Comparison of ENCODE assay signal across 8 cellular contexts in genomic region chr16:81567987-81568748, GRCh38.
DNase-seq lines count a peak whose midpoint lies in the region; ATAC-seq, FAIRE-seq and TF ChIP-seq lines count a peak whose summit lies in the region.

No MANE protein-coding gene starts in this region.

- no peak for TF ChIP-seq RAD21 in HepG2 (CRISPR knock-in tag; IDR thresholded peaks at IDR 0.05)

- 47% methylated on average over 13 of the region's 13 CpGs for WGBS in HepG2 (ENCODE audit: low lambda C conversion rate)
- 40 to 50% (median 47%) methylated on average over 13 of the region's 13 CpGs for WGBS in stomach, 5 donors

- no peak for FAIRE-seq in HepG2 (lab: Jason Lieb, UNC)

- H3K4me1 ChIP-seq in HepG2 (ENCODE audit: insufficient read depth, low read length) (peaks cover 66% of the 10 kb centered on the region), stomach (peaks cover 28 to 61% (median 44%) of the 10 kb centered on the region in 4 donors)

- TF ChIP-seq EP300 in HepG2 (IDR thresholded peaks at IDR 0.05; ENCODE audit: low read depth in 2 of 2, low read length in 2 of 2) (no peak; a peak in 1 of 4 replicates), HepG2 (CRISPR knock-in tag; IDR thresholded peaks at IDR 0.05; ENCODE audit: borderline replicate concordance) (no peak), stomach (IDR thresholded peaks at IDR 0.05) (no peak)

- peaks cover 5% of the 10 kb centered on the region for H3K36me3 Mint-ChIP-seq in activated naive CD8-positive, alpha-beta T cell treated with anti-CD3 and anti-CD28 coated beads, Interleukin-2, amount 50 U/mL, for 24 hours (ENCODE audit: low read depth)

- TF ChIP-seq POLR2A in HepG2 (IDR thresholded peaks at IDR 0.05; ENCODE audit: insufficient read depth in 1 of 2, low read depth in 2 of 2, low read length in 2 of 2) (no peak), stomach (IDR thresholded peaks at IDR 0.05) (no peak)

- no peak overlapping the region; a peak in 1 of 6 replicates for H3K4me3 ChIP-seq in HepG2 (replicated peaks in 1 of 3; ENCODE audit: insufficient read depth in 1 of 3, low read depth in 2 of 3, low read length in 3 of 3)
- H3K4me3 ChIP-seq in stomach, result no peak overlapping the region

- no peak overlapping the region for H2AFZ ChIP-seq in HepG2 (ENCODE audit: low read length)

- peaks cover 98% of the 10 kb centered on the region for H3K79me2 ChIP-seq in HepG2 (ENCODE audit: insufficient read depth, low read length)

- H4K20me1 ChIP-seq in HepG2 (ENCODE audit: insufficient read depth, low read length), result peaks cover 99% of the 10 kb centered on the region

- H3K4me1 Mint-ChIP-seq in activated naive CD8-positive, alpha-beta T cell treated with anti-CD3 and anti-CD28 coated beads, Interleukin-2, amount 50 U/mL, for 24 hours, result peaks cover 32% of the 10 kb centered on the region

- ATAC-seq in activated naive CD8-positive, alpha-beta T cell treated with anti-CD3 and anti-CD28 coated beads, Interleukin-2, amount 50 U/mL, for 24 hours, result peak; percentile 99
- ATAC-seq in HepG2 (peak; percentile 58), GM21381 (IDR thresholded peaks at IDR 0.05; ENCODE audit: unreplicated experiment) (no peak)

- CTCF ChIA-PET in HepG2 (lab: Yijun Ruan, JAX; ENCODE audit: low intra/inter-chr PET ratio, low total read pairs), result no interaction called here

- POLR2A ChIA-PET in HepG2 (lab: Yijun Ruan, JAX), result interaction anchor here (0.8 to 2.6 kb wide), 8 partner anchors 9 to 139 kb away, joined by 3 to 8 read pairs (median 4); no protein-coding TSS in a partner anchor

- peak overlapping the region; percentile 84 for H3K27ac Mint-ChIP-seq in activated naive CD8-positive, alpha-beta T cell treated with anti-CD3 and anti-CD28 coated beads, Interleukin-2, amount 50 U/mL, for 24 hours

- H3K9me3 ChIP-seq in HepG2 (ENCODE audit: low read length) (no peaks in the 10 kb centered on the region), stomach (no peaks in the 10 kb centered on the region)

- H3K36me3 ChIP-seq in HepG2 (replicated peaks in 1 of 2; ENCODE audit: control insufficient read depth in 1 of 2, insufficient read depth in 2 of 2, low read length in 2 of 2) (peaks cover 8 to 14% of the 10 kb centered on the region in 2 experiments; a peak in 4 of 5 replicates), stomach (no peaks in the 10 kb centered on the region)

- no TSS peak for BruUV-seq in HepG2 (replicated peaks; lab: Mats Ljungman, UMichigan)

- H3K27ac ChIP-seq in HepG2 (ENCODE audit: extremely low read length, insufficient read depth, low read length) (peak overlapping the region; percentile 25), stomach (peak overlapping the region in 4 of 5 donors; percentile 24 to 70 (median 36))

- TF ChIP-seq CTCF in HepG2 (CRISPR knock-in tag; IDR thresholded peaks at IDR 0.05) (no peak), stomach (IDR thresholded peaks at IDR 0.05) (no peak)

- DNase-seq in activated CD8-positive, alpha-beta memory T cell treated with anti-CD3 and anti-CD28 coated beads for 24 hours, result peak; percentile 75
- DNase-seq in activated CD8-positive, alpha-beta memory T cell treated with anti-CD3 and anti-CD28 coated beads, Interleukin-2, amount 50 U/mL, for 4 hours, result no peak
- peak; percentile 77 for DNase-seq in activated naive CD8-positive, alpha-beta T cell treated with anti-CD3 and anti-CD28 coated beads, Interleukin-2, amount 50 U/mL, for 24 hours
- DNase-seq in HepG2 (ENCODE audit: low spot score), result peak; percentile 74
- peak; percentile 58 for DNase-seq in stomach
- no peak for DNase-seq in NCI-H748 treated with DMSO at 0.1 percent for 48 hours (lab: John Stamatoyannopoulos, UW)
- DNase-seq in SKM-1 treated with dmso at 0.1 percent for 144 hours (lab: John Stamatoyannopoulos, UW; ENCODE audit: unreplicated experiment), result no peak

- H3K4me3 Mint-ChIP-seq in activated naive CD8-positive, alpha-beta T cell treated with anti-CD3 and anti-CD28 coated beads, Interleukin-2, amount 50 U/mL, for 24 hours, result peak overlapping the region; percentile 45

- in situ Hi-C loops in HepG2 (cut with HindIII; ENCODE audit: extremely low pct_ligation_motif_present, low pct_unique_long_range_greater_than_20kb), result no loop called here

- H3K9me3 Mint-ChIP-seq in activated naive CD8-positive, alpha-beta T cell treated with anti-CD3 and anti-CD28 coated beads, Interleukin-2, amount 50 U/mL, for 24 hours, result no peaks in the 10 kb centered on the region

- H3K27me3 ChIP-seq in HepG2 (ENCODE audit: control insufficient read depth in 1 of 2, insufficient read depth in 2 of 2, low read length in 2 of 2), result no peaks in the 10 kb centered on the region
- no peaks in the 10 kb centered on the region for H3K27me3 ChIP-seq in stomach

- peak overlapping the region; percentile 14; the same call in 1 of the 2 replicates for H3K9ac ChIP-seq in HepG2 (ENCODE audit: insufficient read depth, low read depth, low read length)

- no peaks in the 10 kb centered on the region for H3K27me3 Mint-ChIP-seq in activated naive CD8-positive, alpha-beta T cell treated with anti-CD3 and anti-CD28 coated beads, Interleukin-2, amount 50 U/mL, for 24 hours

- intact Hi-C loops in HepG2 (cut with micrococcal nuclease; ENCODE audit: unreplicated experiment), result loop anchor here (1.0 kb wide), 1 partner anchor 19 kb away; no protein-coding TSS in a partner anchor
- intact Hi-C loops in stomach (cut with DNase I; ENCODE audit: low total_unique reads), result no loop called here

- H3K4me2 ChIP-seq in HepG2 (ENCODE audit: low read depth, low read length), result peak overlapping the region; percentile 33

TF ChIP-seq in HepG2, 621 proteins besides CTCF, POLR2A, EP300 and RAD21 (continues in another document):
- TF ChIP-seq HES4 (CRISPR knock-in tag; IDR thresholded peaks at IDR 0.05; ENCODE audit: borderline replicate concordance) (no peak), ZNF850 (CRISPR knock-in tag; conservative IDR thresholded peaks at IDR 0.05) (no peak), ZNF740 (CRISPR knock-in tag; IDR thresholded peaks at IDR 0.05) (no peak), KLF15 (CRISPR knock-in tag; IDR thresholded peaks at IDR 0.05; ENCODE audit: borderline replicate concordance) (no peak), ZKSCAN8 (CRISPR knock-in tag; IDR thresholded peaks at IDR 0.05; ENCODE audit: borderline replicate concordance) (no peak), KAT7 (CRISPR knock-in tag; IDR thresholded peaks at IDR 0.05; ENCODE audit: borderline replicate concordance) (no peak), HNF4A (CRISPR knock-in tag; IDR thresholded peaks at IDR 0.05) (peak; percentile 38; the same call in 1 of the 2 replicates), ARNT2 (CRISPR knock-in tag; IDR thresholded peaks at IDR 0.05; ENCODE audit: low read depth) (no peak), SAP130 (CRISPR knock-in tag; IDR thresholded peaks at IDR 0.05; ENCODE audit: low read depth) (peak; percentile 27; the same call in 1 of the 2 replicates), ZNF44 (CRISPR knock-in tag; IDR thresholded peaks at IDR 0.05) (no peak), PCBP1 (IDR thresholded peaks at IDR 0.05; ENCODE audit: borderline replicate concordance, low read depth, low read length) (no peak), IRF1 (CRISPR knock-in tag; IDR thresholded peaks at IDR 0.05; ENCODE audit: low read depth) (no peak), ZNF841 (CRISPR knock-in tag; IDR thresholded peaks at IDR 0.05; ENCODE audit: borderline replicate concordance) (no peak), CREM (IDR thresholded peaks at IDR 0.05) (peak; percentile 14; the same call in 1 of the 2 replicates), CREM (CRISPR knock-in tag; IDR thresholded peaks at IDR 0.05) (no peak), SMARCC2 (IDR thresholded peaks at IDR 0.05) (no peak), TBL1XR1 (IDR thresholded peaks at IDR 0.05; ENCODE audit: borderline replicate concordance, low read length, partially characterized antibody) (no peak), ZNF782 (CRISPR knock-in tag; IDR thresholded peaks at IDR 0.05; ENCODE audit: borderline replicate concordance) (no peak), SALL2 (CRISPR knock-in tag; IDR thresholded peaks at IDR 0.05) (no peak), ZFP41 (CRISPR knock-in tag; IDR thresholded peaks at IDR 0.05; ENCODE audit: borderline replicate concordance) (no peak)
- TF ChIP-seq, protein P1, sequence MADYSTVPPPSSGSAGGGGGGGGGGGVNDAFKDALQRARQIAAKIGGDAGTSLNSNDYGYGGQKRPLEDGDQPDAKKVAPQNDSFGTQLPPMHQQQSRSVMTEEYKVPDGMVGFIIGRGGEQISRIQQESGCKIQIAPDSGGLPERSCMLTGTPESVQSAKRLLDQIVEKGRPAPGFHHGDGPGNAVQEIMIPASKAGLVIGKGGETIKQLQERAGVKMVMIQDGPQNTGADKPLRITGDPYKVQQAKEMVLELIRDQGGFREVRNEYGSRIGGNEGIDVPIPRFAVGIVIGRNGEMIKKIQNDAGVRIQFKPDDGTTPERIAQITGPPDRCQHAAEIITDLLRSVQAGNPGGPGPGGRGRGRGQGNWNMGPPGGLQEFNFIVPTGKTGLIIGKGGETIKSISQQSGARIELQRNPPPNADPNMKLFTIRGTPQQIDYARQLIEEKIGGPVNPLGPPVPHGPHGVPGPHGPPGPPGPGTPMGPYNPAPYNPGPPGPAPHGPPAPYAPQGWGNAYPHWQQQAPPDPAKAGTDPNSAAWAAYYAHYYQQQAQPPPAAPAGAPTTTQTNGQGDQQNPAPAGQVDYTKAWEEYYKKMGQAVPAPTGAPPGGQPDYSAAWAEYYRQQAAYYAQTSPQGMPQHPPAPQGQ (CRISPR knock-in tag; IDR thresholded peaks at IDR 0.05; ENCODE audit: borderline replicate concordance), result no peak
- TF ChIP-seq, protein P2, sequence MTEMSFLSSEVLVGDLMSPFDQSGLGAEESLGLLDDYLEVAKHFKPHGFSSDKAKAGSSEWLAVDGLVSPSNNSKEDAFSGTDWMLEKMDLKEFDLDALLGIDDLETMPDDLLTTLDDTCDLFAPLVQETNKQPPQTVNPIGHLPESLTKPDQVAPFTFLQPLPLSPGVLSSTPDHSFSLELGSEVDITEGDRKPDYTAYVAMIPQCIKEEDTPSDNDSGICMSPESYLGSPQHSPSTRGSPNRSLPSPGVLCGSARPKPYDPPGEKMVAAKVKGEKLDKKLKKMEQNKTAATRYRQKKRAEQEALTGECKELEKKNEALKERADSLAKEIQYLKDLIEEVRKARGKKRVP (CRISPR knock-in tag; IDR thresholded peaks at IDR 0.05), result no peak

Comparison
In these comparisons a context has a peak if more than half of its experiments do, and no peak if none do; other contexts are left out.
1. DNase-seq: peak in activated CD8-positive, alpha-beta memory T cell treated with anti-CD3 and anti-CD28 coated beads for 24 hours (single experiment), activated naive CD8-positive, alpha-beta T cell treated with anti-CD3 and anti-CD28 coated beads, Interleukin-2, amount 50 U/mL, for 24 hours (single experiment), HepG2 (single experiment) and stomach (single experiment); none in activated CD8-positive, alpha-beta memory T cell treated with anti-CD3 and anti-CD28 coated beads, Interleukin-2, amount 50 U/mL, for 4 hours (single experiment), NCI-H748 treated with DMSO at 0.1 percent for 48 hours (single experiment) and SKM-1 treated with dmso at 0.1 percent for 144 hours (single experiment).